In the genomic region with DNA sequence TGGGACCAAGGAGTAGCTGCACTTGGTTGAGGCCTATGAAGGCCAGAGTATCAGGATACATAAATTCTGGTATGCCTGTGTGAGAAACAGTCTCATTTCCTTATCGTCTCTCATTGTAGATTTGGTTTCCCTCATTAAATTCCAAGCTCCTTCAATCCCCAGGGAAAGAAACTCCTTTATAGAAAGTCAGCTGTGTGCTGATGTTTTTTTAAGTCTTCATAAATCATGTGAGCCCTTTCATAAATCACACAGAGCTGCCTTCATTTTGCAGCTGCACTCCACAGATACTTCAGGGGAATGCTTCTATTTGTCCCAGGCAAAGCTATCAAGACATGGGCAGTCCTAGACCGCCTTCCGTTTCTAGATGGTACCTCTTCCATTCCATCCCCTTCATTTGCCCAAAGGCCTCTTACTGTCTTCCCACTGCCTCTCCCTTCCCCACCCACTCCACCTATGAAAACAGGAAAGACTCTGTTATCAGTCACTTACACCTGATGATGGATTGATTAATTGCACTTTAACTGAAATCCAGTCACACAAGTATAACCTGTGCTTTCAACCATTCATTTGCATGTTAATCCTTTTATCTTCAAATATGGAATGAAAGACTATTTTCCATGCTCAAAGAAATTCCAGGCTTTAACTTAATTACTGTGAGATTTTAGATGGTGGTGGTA, we compare ENCODE assay signal across 25 cellular contexts.
"Had no signal": no experiment of that assay in that cellular context is flagged by ENCODE, and none has a peak within 500 bp of the region (broad histone marks: within the 10 kb centered on the region; RNA-seq: fewer than 3 reads in every experiment).

No MANE protein-coding gene starts in this region.

- DNase-seq: activated B cell treated with CpG ODN at 0.5 μM for 24 hours; activated CD4-positive, alpha-beta T cell treated with anti-CD3 and anti-CD28 coated beads for 36 hours; activated CD4-positive, alpha-beta T cell treated with anti-CD3 and anti-CD28 coated beads, Interleukin-2, amount 50 U/mL, for 4 hours; activated CD8-positive, alpha-beta memory T cell treated with anti-CD3 and anti-CD28 coated beads for 24 hours; activated CD8-positive, alpha-beta memory T cell treated with anti-CD3 and anti-CD28 coated beads, Interleukin-2, amount 50 U/mL, for 4 hours; activated naive CD4-positive, alpha-beta T cell treated with Interleukin-2 at 50 U/mL for 16 hours; activated naive CD8-positive, alpha-beta T cell treated with anti-CD3 and anti-CD28 coated beads for 36 hours; activated T-cell treated with anti-CD3 and anti-CD28 coated beads, Interleukin-2, amount 50 U/mL, for 4 hours; central memory CD4-positive, alpha-beta T cell; colonic mucosa; dorsolateral prefrontal cortex; esophagus squamous epithelium; kidney; left lung; natural killer cell; ovary; psoas muscle; stimulated activated CD4-positive, alpha-beta T cell treated with anti-CD3 and anti-CD28 coated beads, Interleukin-4, amount 100 ng/mL, for 4 hours; stimulated activated naive CD8-positive, alpha-beta T cell treated with anti-CD3 and anti-CD28 coated beads, Interleukin-15, Interleukin-2, amounts not matched to agents 100 U/mL and 50 U/mL, for 24 hours; T1000 had no signal

- H3K4me1 Mint-ChIP-seq: activated B cell treated with CpG ODN at 0.5 μM for 24 hours; activated CD4-positive, alpha-beta T cell treated with anti-CD3 and anti-CD28 coated beads for 36 hours; activated naive CD8-positive, alpha-beta T cell treated with anti-CD3 and anti-CD28 coated beads for 36 hours had no signal

- H3K36me3 Mint-ChIP-seq: activated naive CD8-positive, alpha-beta T cell treated with anti-CD3 and anti-CD28 coated beads for 36 hours; natural killer cell had no signal

- H3K27me3 ChIP-seq: colonic mucosa, esophagus squamous epithelium, left lung, neutrophil, ovary, right atrium auricular region had no signal

- H3K27me3 Mint-ChIP-seq: activated B cell treated with CpG ODN at 0.5 μM for 24 hours had no signal

- H3K4me3 ChIP-seq: colonic mucosa, dorsolateral prefrontal cortex, esophagus squamous epithelium, left lung, lung, ovary, psoas muscle, right atrium auricular region had no signal

- H3K36me3 ChIP-seq: colonic mucosa, esophagus squamous epithelium, left lung, neutrophil, ovary, right atrium auricular region had no signal

- H3K9me3 Mint-ChIP-seq: activated B cell treated with CpG ODN at 0.5 μM for 24 hours; activated naive CD8-positive, alpha-beta T cell treated with anti-CD3 and anti-CD28 coated beads for 36 hours; activated T-cell treated with anti-CD3 and anti-CD28 coated beads, Interleukin-2, amount 50 U/mL, for 4 hours; activated T-helper 2 cell treated with anti-CD3 and anti-CD28 coated beads, Interferon-gamma antibody, Interleukin-2, Interleukin-4, amounts not matched to agents 10 μg/mL and 5 μg/mL and 100 μg/mL, durations not matched to agents 14 hours and 24 hours and 36 hours; natural killer cell; T-helper 1 cell treated with Interleukin-12 subunit alpha and Interleukin-12 subunit beta and Interleukin-4 antibody, amounts not matched to agents 30 μg/mL and 1 μg/mL, for 36 hours had no signal

- H3K9me3 ChIP-seq: colonic mucosa, esophagus squamous epithelium, left lung, neutrophil, ovary, psoas muscle, right atrium auricular region had no signal

- H3K4me1 ChIP-seq: colonic mucosa, psoas muscle, right atrium auricular region had no signal

- H3K27ac Mint-ChIP-seq: activated B cell treated with CpG ODN at 0.5 μM for 24 hours; activated CD4-positive, alpha-beta T cell treated with anti-CD3 and anti-CD28 coated beads for 36 hours; activated naive CD8-positive, alpha-beta T cell treated with anti-CD3 and anti-CD28 coated beads for 36 hours; activated T-helper 2 cell treated with anti-CD3 and anti-CD28 coated beads, Interferon-gamma antibody, Interleukin-2, Interleukin-4, amounts not matched to agents 10 μg/mL and 5 μg/mL and 100 μg/mL, durations not matched to agents 14 hours and 24 hours and 36 hours; natural killer cell; T-helper 1 cell treated with Interleukin-12 subunit alpha and Interleukin-12 subunit beta and Interleukin-4 antibody, amounts not matched to agents 30 μg/mL and 1 μg/mL, for 36 hours had no signal

- H3K27ac ChIP-seq: colonic mucosa, dorsolateral prefrontal cortex, left lung, neutrophil, ovary, psoas muscle, right atrium auricular region had no signal

- H3K4me3 Mint-ChIP-seq: activated B cell treated with CpG ODN at 0.5 μM for 24 hours; activated CD4-positive, alpha-beta T cell treated with anti-CD3 and anti-CD28 coated beads for 36 hours; activated naive CD8-positive, alpha-beta T cell treated with anti-CD3 and anti-CD28 coated beads for 36 hours; activated T-cell treated with anti-CD3 and anti-CD28 coated beads, Interleukin-2, amount 50 U/mL, for 4 hours; natural killer cell; T-helper 1 cell treated with Interleukin-12 subunit alpha and Interleukin-12 subunit beta and Interleukin-4 antibody, amounts not matched to agents 30 μg/mL and 1 μg/mL, for 36 hours had no signal
